Comparison of ENCODE assay signal across 10 cellular contexts in the genomic region with DNA sequence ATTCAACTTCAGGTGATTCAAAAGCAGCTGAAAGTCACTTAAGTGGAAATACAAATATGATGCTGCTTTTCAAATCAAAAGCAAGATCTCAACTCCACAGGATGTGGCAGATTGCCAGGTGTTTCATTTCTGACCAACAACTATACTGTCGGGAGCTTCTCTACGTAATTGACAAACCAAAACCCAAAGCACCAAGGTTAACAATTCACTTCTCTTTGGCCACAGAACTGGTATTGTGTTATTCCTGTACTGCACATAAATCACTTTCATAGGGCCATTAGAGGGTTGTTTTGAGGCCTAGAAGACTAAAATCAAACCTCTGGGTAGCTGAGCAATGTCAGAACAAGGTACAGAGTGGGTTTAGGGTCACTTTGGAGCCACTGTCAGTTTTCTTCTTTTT.
DNase-seq lines count a peak whose midpoint lies in the region; ATAC-seq and TF ChIP-seq lines count a peak whose summit lies in the region.
"Had no signal": no experiment of that assay in that cellular context is flagged by ENCODE, and none has a peak within 500 bp of the region (broad histone marks: within the 10 kb centered on the region; RNA-seq: fewer than 3 reads in every experiment).

No MANE protein-coding gene starts in this region.

- H3K4me3 ChIP-seq in GM12864 (ENCODE audit: low read depth, low read length), result no peak overlapping the region

- peak; percentile 2 for DNase-seq in GM12864 (ENCODE audit: low read depth)
- peak; percentile 75 for DNase-seq in SW480 (ENCODE audit: low spot score)
- DNase-seq in stimulated activated naive CD4-positive, alpha-beta T cell (lab: John Stamatoyannopoulos, UW), result no peak
- DNase-seq in left ventricle myocardium superior, result no peak
- no peak for DNase-seq in T1000 (lab: John Stamatoyannopoulos, UW)
- no peak for DNase-seq in UCSD-AML1 (lab: John Stamatoyannopoulos, UW; ENCODE audit: unreplicated experiment)
- DNase-seq: NCI-H526; stimulated activated naive CD4-positive, alpha-beta T cell treated with Interleukin-2 at 50 U/mL for 16 hours had no signal

- intact Hi-C loops in left ventricle myocardium superior (cut with micrococcal nuclease), result no loop called here

- TF ChIP-seq CTCF in GM12864 (IDR thresholded peaks at IDR 0.05; ENCODE audit: low read depth, low read length, missing control alignments), result no peak

- ATAC-seq in GM21526 (IDR thresholded peaks at IDR 0.05; ENCODE audit: low FRiP score, unreplicated experiment) (peak; percentile 94), HG03558 (IDR thresholded peaks at IDR 0.05; ENCODE audit: extremely low read depth, unreplicated experiment) (peak; percentile 95), left ventricle myocardium superior (no peak)

Comparison
In these comparisons a context has a peak if more than half of its experiments do, and no peak if none do; other contexts are left out.
1. DNase-seq: peak in GM12864 (single experiment) and SW480 (single experiment); none in stimulated activated naive CD4-positive, alpha-beta T cell (0 of 6), left ventricle myocardium superior (single experiment), T1000 (single experiment) and UCSD-AML1 (single experiment).